Comparison of ENCODE assay signal across 18 cellular contexts in genomic region chr7:32072397-32072796, GRCh38. TPM values are rescaled to one million over a fixed set of nuclear protein-coding genes. Genes with fewer than 3 reads are reported as not detected.
DNase-seq lines count a peak whose midpoint lies in the region; ATAC-seq and TF ChIP-seq lines count a peak whose summit lies in the region.
"Had no signal": no experiment of that assay in that cellular context is flagged by ENCODE, and none has a peak within 500 bp of the region (broad histone marks: within the 10 kb centered on the region; RNA-seq: fewer than 3 reads in every experiment).

No MANE protein-coding gene starts in this region.

- TF ChIP-seq CTCF in HCT116 (IDR thresholded peaks at IDR 0.05 in 2 of 3, conservative IDR thresholded peaks at IDR 0.05 in 1 of 3; ENCODE audit: borderline replicate concordance in 1 of 3, insufficient read depth in 1 of 3, low read depth in 2 of 3, low read length in 2 of 3), result no peak
- peak; percentile 36 for TF ChIP-seq CTCF in chondrocyte (IDR thresholded peaks at IDR 0.05)
- peak; percentile 46 for TF ChIP-seq CTCF in neural crest cell (conservative IDR thresholded peaks at IDR 0.05)

- TF ChIP-seq RAD21 in HCT116 (IDR thresholded peaks at IDR 0.05; ENCODE audit: low read depth), result no peak

- H3K9me3 Mint-ChIP-seq in chondrocyte (ENCODE audit: low read depth), result no peaks in the 10 kb centered on the region
- H3K9me3 Mint-ChIP-seq in neural crest cell, result no peaks in the 10 kb centered on the region
- H3K9me3 Mint-ChIP-seq: activated naive CD4-positive, alpha-beta T cell treated with anti-CD3 and anti-CD28 coated beads, Interleukin-2, amount 50 U/mL, for 24 hours; CD8-positive, alpha-beta T cell had no signal

- H3K36me3 Mint-ChIP-seq in chondrocyte (ENCODE audit: low read depth) (no peaks in the 10 kb centered on the region), neural crest cell (ENCODE audit: low read depth) (no peaks in the 10 kb centered on the region)
- H3K36me3 Mint-ChIP-seq: activated naive CD4-positive, alpha-beta T cell treated with anti-CD3 and anti-CD28 coated beads, Interleukin-2, amount 50 U/mL, for 24 hours; CD8-positive, alpha-beta T cell had no signal

- no peak overlapping the region for H3K27ac Mint-ChIP-seq in chondrocyte (ENCODE audit: unreplicated experiment)
- no peak overlapping the region for H3K27ac Mint-ChIP-seq in neural crest cell (ENCODE audit: unreplicated experiment)
- H3K27ac Mint-ChIP-seq: activated naive CD4-positive, alpha-beta T cell treated with anti-CD3 and anti-CD28 coated beads, Interleukin-2, amount 50 U/mL, for 24 hours; CD8-positive, alpha-beta T cell had no signal

- no TSS peak for BruUV-seq in HCT116 (replicated peaks; lab: Mats Ljungman, UMichigan)

- no peak overlapping the region for H3K27ac ChIP-seq in HCT116 (ENCODE audit: low read depth, low read length)

- POLR2A ChIA-PET in HCT116 (lab: Charles Lee), result no interaction called here

- no peaks in the 10 kb centered on the region for H4K20me1 ChIP-seq in HCT116 (ENCODE audit: insufficient read depth)

- H3K9me2 ChIP-seq in HCT116 (ENCODE audit: insufficient read depth), result no peaks in the 10 kb centered on the region

- ATAC-seq in HCT116, result peak; percentile 32; the same call in 1 of the 2 replicates
- ATAC-seq in GM21528 (IDR thresholded peaks at IDR 0.05; ENCODE audit: low FRiP score, unreplicated experiment), result no peak
- no peak for ATAC-seq in GM19463 (IDR thresholded peaks at IDR 0.05; ENCODE audit: unreplicated experiment)
- ATAC-seq in GM19328 (IDR thresholded peaks at IDR 0.05; ENCODE audit: unreplicated experiment), result no peak
- ATAC-seq: CD8-positive, alpha-beta T cell had no signal

- no peaks in the 10 kb centered on the region for H3K36me3 ChIP-seq in HCT116 (ENCODE audit: control insufficient read depth in 1 of 2, insufficient read depth in 2 of 2, low read length in 2 of 2)
- H3K36me3 ChIP-seq: HAP-1, tibial artery had no signal

- H3K27me3 Mint-ChIP-seq in chondrocyte (ENCODE audit: low read depth), result no peaks in the 10 kb centered on the region
- H3K27me3 Mint-ChIP-seq in neural crest cell (ENCODE audit: low read depth), result peaks cover 75% of the 10 kb centered on the region

- no peak overlapping the region for H2AFZ ChIP-seq in HCT116 (ENCODE audit: low read depth, low read length, poor library complexity, severe bottlenecking)

- H3K4me3 Mint-ChIP-seq in chondrocyte (ENCODE audit: unreplicated experiment), result no peak overlapping the region
- peak overlapping the region; percentile 54 for H3K4me3 Mint-ChIP-seq in neural crest cell
- H3K4me3 Mint-ChIP-seq: activated naive CD4-positive, alpha-beta T cell treated with anti-CD3 and anti-CD28 coated beads, Interleukin-2, amount 50 U/mL, for 24 hours; CD8-positive, alpha-beta T cell; central memory CD8-positive, alpha-beta T cell had no signal

- H3K27me3 ChIP-seq in HCT116 (ENCODE audit: insufficient read depth, low read length), result peaks cover 4% of the 10 kb centered on the region; the same call in 1 of the 2 replicates
- H3K27me3 ChIP-seq: tibial artery had no signal

- intact Hi-C loops in HCT116 (cut with micrococcal nuclease), result no loop called here

- H3K4me2 ChIP-seq in HCT116 (ENCODE audit: low read length), result no peak overlapping the region

- H3K4me1 ChIP-seq in HCT116 (ENCODE audit: control insufficient read depth in 1 of 2, insufficient read depth in 2 of 2, low read length in 2 of 2), result no peaks in the 10 kb centered on the region
- H3K4me1 ChIP-seq: HAP-1 had no signal

- H3K4me3 ChIP-seq in HCT116 (replicated peaks in 1 of 2; ENCODE audit: low read depth in 1 of 2, low read length in 2 of 2), result no peak overlapping the region
- H3K4me3 ChIP-seq: HAP-1 had no signal

- H3K9ac ChIP-seq in HCT116 (ENCODE audit: low read length), result no peak overlapping the region

- CTCF ChIA-PET in HCT116 (lab: Charles Lee), result no interaction called here

- peak; percentile 48 for DNase-seq in Daoy (ENCODE audit: low read depth)
- DNase-seq in HCT116 (ENCODE audit: low read depth, low spot score), result no peak
- DNase-seq in chondrocyte (ENCODE audit: low spot score), result no peak
- DNase-seq in neural crest cell (ENCODE audit: low read depth, low spot score), result no peak
- no peak for DNase-seq in kidney tubule cell (ENCODE audit: low spot score)
- DNase-seq: CD8-positive, alpha-beta T cell; GF-D8; kidney glomerular epithelial cell; NCI-H1092; NCI-H345; OCI-M1; tibial artery had no signal

- H3K79me2 ChIP-seq in HCT116 (ENCODE audit: insufficient read depth, low read length), result no peaks in the 10 kb centered on the region

- TF ChIP-seq POLR2A in HCT116 (IDR thresholded peaks at IDR 0.05; ENCODE audit: borderline replicate concordance, extremely low read depth, insufficient read depth, insufficient read length), result no peak

- RAD21 ChIA-PET in HCT116 (lab: Charles Lee; ENCODE audit: low non-redundant PET in 1 of 2, low total read pairs in 2 of 2, uncharacterized antibody in 2 of 2, unreplicated experiment in 2 of 2), result no interaction called here

- H3K4me1 Mint-ChIP-seq in chondrocyte (ENCODE audit: low read depth) (peaks cover 53% of the 10 kb centered on the region), neural crest cell (peaks cover 13% of the 10 kb centered on the region)
- H3K4me1 Mint-ChIP-seq: activated naive CD4-positive, alpha-beta T cell treated with anti-CD3 and anti-CD28 coated beads, Interleukin-2, amount 50 U/mL, for 24 hours; central memory CD8-positive, alpha-beta T cell had no signal

- H3K9me3 ChIP-seq in HCT116 (ENCODE audit: control insufficient read depth in 1 of 2, insufficient read depth in 1 of 2, low read depth in 1 of 2, low read length in 2 of 2), result no peaks in the 10 kb centered on the region
- H3K9me3 ChIP-seq: HAP-1, tibial artery had no signal

TF ChIP-seq in HCT116, 20 proteins besides CTCF, POLR2A, EP300 and RAD21 (continues in another document):
- TF ChIP-seq ATF3 (IDR thresholded peaks at IDR 0.05) (no peak), EZH2 (IDR thresholded peaks at IDR 0.05) (no peak), MAX (IDR thresholded peaks at IDR 0.05) (no peak), YY1 (IDR thresholded peaks at IDR 0.05; ENCODE audit: extremely low read depth, insufficient replicate concordance, low read depth, low read length) (no peak), SRF (IDR thresholded peaks at IDR 0.05; ENCODE audit: low read depth) (no peak), ZBTB33 (IDR thresholded peaks at IDR 0.05; ENCODE audit: extremely low read depth, insufficient replicate concordance, low read length) (no peak), REST (IDR thresholded peaks at IDR 0.05; ENCODE audit: low read depth) (no peak), ZNF274 (IDR thresholded peaks at IDR 0.05; ENCODE audit: low read depth, low read length) (no peak), SP1 (IDR thresholded peaks at IDR 0.05; ENCODE audit: low read depth) (no peak), ZFX (IDR thresholded peaks at IDR 0.05) (no peak), ELF1 (IDR thresholded peaks at IDR 0.05; ENCODE audit: borderline replicate concordance, low read depth) (no peak), FOSL1 (IDR thresholded peaks at IDR 0.05; ENCODE audit: low read depth) (no peak)

RNA-seq across cellular contexts. Expression of gene PDE1C, which starts 2.2 kb away (rescaled TPM):
- 20.4 and 24.2 TPM in 2 replicates for total RNA-seq in Daoy (2014; rRNA removed; shearing (Covaris generic))
- total RNA-seq in HCT116 (2021; ENCODE audit: unreplicated experiment) (0.17 TPM), chondrocyte (53.2 to 54.6 TPM (median 53.5 TPM) in 3 replicates), neural crest cell (0.26 and 1.1 TPM in 2 replicates)
- not detected in 2 replicates for polyA plus RNA-seq in HCT116 (2012)
- total RNA-seq: CD8-positive, alpha-beta T cell had no signal

Comparison
In these comparisons a context has a peak if more than half of its experiments do, and no peak if none do; other contexts are left out.
1. CTCF ChIP-seq: peak in chondrocyte (single experiment) and neural crest cell (single experiment); none in HCT116 (0 of 3).
2. RNA of gene PDE1C, which starts 2.2 kb away (total RNA-seq): 53.2 to 54.6 TPM in chondrocyte and 20.4 to 24.2 TPM in Daoy; 0.26 to 1.1 TPM in neural crest cell and 0.17 TPM in HCT116 (single experiment); every median in the first group is over 10 times any median in the second.